In the genomic region with DNA sequence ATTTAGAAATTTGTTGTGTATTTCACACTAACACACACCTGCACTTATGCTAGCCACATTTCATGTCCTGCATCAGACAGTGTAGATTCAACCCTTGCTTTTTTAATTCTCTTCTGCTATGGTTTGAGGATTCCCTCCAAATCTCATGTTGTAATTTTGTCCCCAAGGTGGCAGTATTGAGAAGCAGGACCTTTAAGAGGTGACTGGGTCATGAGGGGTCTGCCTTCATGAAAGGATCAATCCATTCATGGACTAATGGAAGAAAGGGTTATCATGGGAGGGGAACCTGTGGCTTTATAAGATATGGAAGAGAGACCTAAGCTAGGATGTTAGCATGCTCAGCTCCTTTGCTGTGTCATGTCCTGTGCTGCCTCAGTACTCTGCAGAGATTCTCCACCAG, we compare ENCODE assay signal across 1 cellular context.
TF ChIP-seq lines count a peak whose summit lies in the region.

No MANE protein-coding gene starts in this region.

TF ChIP-seq in H1, 55 proteins besides CTCF, POLR2A, EP300 and RAD21 (continued from another document):
- TF ChIP-seq JUND (IDR thresholded peaks at IDR 0.05; ENCODE audit: low read length) (no peak), HDAC6 (IDR thresholded peaks at IDR 0.05; ENCODE audit: low read depth, low read length) (no peak), FOSL1 (IDR thresholded peaks at IDR 0.05; ENCODE audit: insufficient read depth, low read depth, low read length) (no peak), POU5F1 (IDR thresholded peaks at IDR 0.05; ENCODE audit: low read depth, low read length) (no peak), POLR2AphosphoS5 (IDR thresholded peaks at IDR 0.05; ENCODE audit: low read depth, low read length) (no peak), CBX5 (IDR thresholded peaks at IDR 0.05; ENCODE audit: low read depth, low read length) (no peak), KDM1A (IDR thresholded peaks at IDR 0.05; ENCODE audit: borderline replicate concordance, low read length) (no peak), KDM5A (IDR thresholded peaks at IDR 0.05; ENCODE audit: low read length) (no peak), CREB1 (IDR thresholded peaks at IDR 0.05) (no peak), BRCA1 (IDR thresholded peaks at IDR 0.05; ENCODE audit: low read depth, low read length) (no peak), CHD1 (IDR thresholded peaks at IDR 0.05; ENCODE audit: low read depth, low read length) (no peak), TBP (IDR thresholded peaks at IDR 0.05; ENCODE audit: low read depth, low read length) (no peak)
TF ChIP-seq in H1: peak in this region for 0.
